ENCODE assay signal across 8 cellular contexts in genomic region chr17:58007781-58008706, GRCh38. TPM values are rescaled to one million over a fixed set of nuclear protein-coding genes. Genes with fewer than 3 reads are reported as not detected.
DNase-seq lines count a peak whose midpoint lies in the region; ATAC-seq and TF ChIP-seq lines count a peak whose summit lies in the region.

No MANE protein-coding gene starts in this region.

- ATAC-seq in GM19372 (IDR thresholded peaks at IDR 0.05; ENCODE audit: low read depth, unreplicated experiment) = peak; percentile 24
- peak; percentile 34 for ATAC-seq in HG03439 (IDR thresholded peaks at IDR 0.05; ENCODE audit: unreplicated experiment)
- ATAC-seq in left lung = peak; percentile 8

- H3K27me3 ChIP-seq in BJ (ENCODE audit: control insufficient read depth, insufficient read depth, low read length) (no peaks in the 10 kb centered on the region), left lung (no peaks in the 10 kb centered on the region), tibial nerve (no peaks in the 10 kb centered on the region)

- CTCF ChIA-PET in BJ (lab: Yijun Ruan, JAX) = interaction anchor here (0.6 to 2.4 kb wide), 5 partner anchors 15 to 175 kb away, joined by 3 to 11 read pairs (median 4); no protein-coding TSS in a partner anchor

- peaks cover 17 to 40% of the 10 kb centered on the region in 2 donors for H3K4me1 ChIP-seq in left lung
- H3K4me1 ChIP-seq in tibial nerve = peaks cover 0 to 41% (median 24%) of the 10 kb centered on the region in 4 donors

- peak overlapping the region; percentile 95 for H3K27ac ChIP-seq in angular gyrus (ENCODE audit: low read depth, low read length)
- peak overlapping the region; percentile 95 to 97 for H3K27ac ChIP-seq in left lung
- H3K27ac ChIP-seq in tibial nerve = peak overlapping the region; percentile 96 to 99 (median 98)

- H3K9me3 ChIP-seq in left lung (no peaks in the 10 kb centered on the region), tibial nerve (no peaks in the 10 kb centered on the region)

- intact Hi-C loops in left lung (cut with DNase I) = loop anchor here in 1 of 2 donors (10.0 kb wide), 1 partner anchor 77 kb away; the partner anchor contains the start of gene DYNLL2

- POLR2A ChIA-PET in BJ (lab: Charles Lee) = no interaction called here

- WGBS in tibial nerve, 2 donors = 27 to 30% methylated on average over 47 of the region's 47 CpGs

- no peak for DNase-seq in BJ (ENCODE audit: low read depth)
- no peak for DNase-seq in left lung
- peak in 1 of 2 donors; percentile 11 for DNase-seq in tibial nerve (ENCODE audit: low spot score in 2 of 2)
- DNase-seq in A172 (ENCODE audit: low spot score) = no peak
- no peak for DNase-seq in T-helper 9 cell

- H3K4me3 ChIP-seq in BJ (ENCODE audit: low read depth, low read length) (peak overlapping the region; percentile 77), left lung (peak overlapping the region; percentile 95 to 97), tibial nerve (peak overlapping the region; percentile 61 to 96 (median 88))

- no peak for TF ChIP-seq EP300 in tibial nerve (IDR thresholded peaks at IDR 0.05)

- TF ChIP-seq POLR2A in tibial nerve (IDR thresholded peaks at IDR 0.05) = no peak

- H3K36me3 ChIP-seq in BJ (ENCODE audit: control insufficient read depth, insufficient read depth, low read length) = peaks cover 5% of the 10 kb centered on the region
- peaks cover 8 to 30% of the 10 kb centered on the region in 2 donors for H3K36me3 ChIP-seq in left lung
- peaks cover 0 to 27% (median 6%) of the 10 kb centered on the region in 3 donors for H3K36me3 ChIP-seq in tibial nerve

- no peak for TF ChIP-seq CTCF in BJ (IDR thresholded peaks at IDR 0.05; ENCODE audit: insufficient read depth, low read depth, low read length)
- no peak for TF ChIP-seq CTCF in left lung (IDR thresholded peaks at IDR 0.05)
- TF ChIP-seq CTCF in tibial nerve (IDR thresholded peaks at IDR 0.05) = no peak

RNA-seq across cellular contexts. Expression of gene SRSF1, which starts 1.0 kb away (rescaled TPM):
- polyA plus RNA-seq in BJ (2011; rRNA removed) = 222 and 236 TPM in 2 replicates
- 167 and 214 TPM in 2 replicates for polyA minus RNA-seq in BJ (2011; rRNA and poly(A)+ RNA removed)
- total RNA-seq in left lung = 100 to 1,000 TPM; 137 to 200 TPM
- total RNA-seq in tibial nerve = 100 to 1,000 TPM in 3 of 4 donors, 10 to 100 TPM in 1; 92.4 to 173 (median 143) TPM
- 501 and 612 TPM in 2 replicates for total RNA-seq in A172 (2014; rRNA removed; shearing (Covaris generic))

RNA-seq across cellular contexts. Expression of gene VEZF1, which starts 20.0 kb away (rescaled TPM):
- polyA plus RNA-seq in BJ (2011; rRNA removed) = 27.3 and 30.2 TPM in 2 replicates
- 38.2 and 44.3 TPM in 2 replicates for polyA minus RNA-seq in BJ (2011; rRNA and poly(A)+ RNA removed)
- total RNA-seq in left lung (10 to 100 TPM; 62.7 to 62.9 TPM), tibial nerve (10 to 100 TPM; 42.3 to 66.0 (median 48.3) TPM)
- total RNA-seq in A172 (2014; rRNA removed; shearing (Covaris generic)) = 43.4 and 50.5 TPM in 2 replicates

RNA-seq across cellular contexts. Expression of gene CUEDC1, which starts 52.8 kb away (rescaled TPM):
- 27.3 and 48.5 TPM in 2 replicates for polyA plus RNA-seq in BJ (2011; rRNA removed)
- 16.1 and 22.1 TPM in 2 replicates for polyA minus RNA-seq in BJ (2011; rRNA and poly(A)+ RNA removed)
- total RNA-seq in left lung (10 to 100 TPM; 44.1 to 47.3 TPM), tibial nerve (10 to 100 TPM; 32.1 to 55.5 (median 38.8) TPM)
- total RNA-seq in A172 (2014; rRNA removed; shearing (Covaris generic)) = 8.0 and 11.6 TPM in 2 replicates
